Comparison of ENCODE assay signal across 9 cellular contexts in genomic region chr14:92880851-92881250, GRCh38. TPM values are rescaled to one million over a fixed set of nuclear protein-coding genes. Genes with fewer than 3 reads are reported as not detected.
A peak's percentile ranks its signal among the peaks of the same experiment; 100 is the strongest.
DNase-seq lines count a peak whose midpoint lies in the region; ATAC-seq and TF ChIP-seq lines count a peak whose summit lies in the region.
"Had no signal": no experiment of that assay in that cellular context is flagged by ENCODE, and none has a peak within 500 bp of the region (broad histone marks: within the 10 kb centered on the region; RNA-seq: fewer than 3 reads in every experiment).

No MANE protein-coding gene starts in this region.

- no peak overlapping the region for H3K4me3 Mint-ChIP-seq in activated CD8-positive, alpha-beta T cell treated with anti-CD3 and anti-CD28 coated beads for 36 hours
- H3K4me3 Mint-ChIP-seq in activated CD8-positive, alpha-beta T cell treated with anti-CD3 and anti-CD28 coated beads, Interleukin-2, amount 10 ng/mL, durations not matched to agents 7 days and 5 days = no peak overlapping the region
- H3K4me3 Mint-ChIP-seq: T-helper 1 cell treated with Interleukin-12 subunit alpha and Interleukin-12 subunit beta and Interleukin-4 antibody, amounts not matched to agents 30 μg/mL and 1 μg/mL, for 36 hours had no signal

- TF ChIP-seq EP300 in gastroesophageal sphincter (IDR thresholded peaks at IDR 0.05) = no peak

- no peak overlapping the region for H3K27ac ChIP-seq in RWPE1
- no peak overlapping the region for H3K27ac ChIP-seq in cardiac muscle cell
- H3K27ac ChIP-seq in gastroesophageal sphincter = no peak overlapping the region

- ATAC-seq in activated CD8-positive, alpha-beta T cell treated with anti-CD3 and anti-CD28 coated beads for 36 hours = no peak
- ATAC-seq in activated CD8-positive, alpha-beta T cell treated with anti-CD3 and anti-CD28 coated beads, Interleukin-2, amount 10 ng/mL, durations not matched to agents 7 days and 5 days = no peak
- ATAC-seq in HG03460 (IDR thresholded peaks at IDR 0.05; ENCODE audit: unreplicated experiment) (no peak), GM21390 (IDR thresholded peaks at IDR 0.05; ENCODE audit: unreplicated experiment) (no peak), gastroesophageal sphincter (no peak)

- POLR2A ChIA-PET in activated CD8-positive, alpha-beta T cell treated with anti-CD3 and anti-CD28 coated beads for 36 hours (lab: Charles Lee) = no interaction called here
- POLR2A ChIA-PET in activated CD8-positive, alpha-beta T cell treated with anti-CD3 and anti-CD28 coated beads, Interleukin-2, amount 10 ng/mL, durations not matched to agents 7 days and 5 days (lab: Charles Lee) = no interaction called here
- POLR2A ChIA-PET in RWPE1 (lab: Yijun Ruan, JAX; ENCODE audit: low non-redundant PET) = no interaction called here

- 40% methylated on average over 2 of the region's 12 CpGs; no CpG with 5 or more reads in 1 of the 2 donors for WGBS in gastroesophageal sphincter (ENCODE audit: low coverage in 1 of 2), 2 donors

- H3K27me3 ChIP-seq in cardiac muscle cell (no peaks in the 10 kb centered on the region), gastroesophageal sphincter (peaks cover 41% of the 10 kb centered on the region)

- no peaks in the 10 kb centered on the region for H3K4me1 ChIP-seq in cardiac muscle cell (ENCODE audit: low read depth)
- H3K4me1 ChIP-seq in gastroesophageal sphincter = peaks cover 0 to 11% (median 0%) of the 10 kb centered on the region in 3 donors

- H3K27ac Mint-ChIP-seq in activated CD8-positive, alpha-beta T cell treated with anti-CD3 and anti-CD28 coated beads for 36 hours = no peak overlapping the region
- H3K27ac Mint-ChIP-seq in activated CD8-positive, alpha-beta T cell treated with anti-CD3 and anti-CD28 coated beads, Interleukin-2, amount 10 ng/mL, durations not matched to agents 7 days and 5 days = no peak overlapping the region
- H3K27ac Mint-ChIP-seq: T-helper 1 cell treated with Interleukin-12 subunit alpha and Interleukin-12 subunit beta and Interleukin-4 antibody, amounts not matched to agents 30 μg/mL and 1 μg/mL, for 36 hours had no signal

- H3K36me3 Mint-ChIP-seq in activated CD8-positive, alpha-beta T cell treated with anti-CD3 and anti-CD28 coated beads for 36 hours (ENCODE audit: low read depth) = no peaks in the 10 kb centered on the region
- H3K36me3 Mint-ChIP-seq in activated CD8-positive, alpha-beta T cell treated with anti-CD3 and anti-CD28 coated beads, Interleukin-2, amount 10 ng/mL, durations not matched to agents 7 days and 5 days (ENCODE audit: low read depth) = no peaks in the 10 kb centered on the region

- CTCF ChIA-PET in activated CD8-positive, alpha-beta T cell treated with anti-CD3 and anti-CD28 coated beads for 36 hours (lab: Charles Lee) = interaction anchor here (1.0 kb wide), 1 partner anchor 71 kb away, joined by 4 read pairs; no protein-coding TSS in a partner anchor
- CTCF ChIA-PET in activated CD8-positive, alpha-beta T cell treated with anti-CD3 and anti-CD28 coated beads, Interleukin-2, amount 10 ng/mL, durations not matched to agents 7 days and 5 days (lab: Charles Lee) = no interaction called here
- CTCF ChIA-PET in RWPE1 (lab: Yijun Ruan, JAX) = interaction anchor here (0.6 to 1.5 kb wide), 19 partner anchors 14 to 1251 kb away, joined by 3 to 11 read pairs (median 3); no protein-coding TSS in a partner anchor

- no peaks in the 10 kb centered on the region for H3K9me3 ChIP-seq in cardiac muscle cell (ENCODE audit: low read depth)
- H3K9me3 ChIP-seq in gastroesophageal sphincter = peaks cover 0 to 4% (median 0%) of the 10 kb centered on the region in 3 donors

- TF ChIP-seq CTCF in activated CD8-positive, alpha-beta T cell treated with anti-CD3 and anti-CD28 coated beads for 36 hours (IDR thresholded peaks at IDR 0.05) = peak; percentile 18
- TF ChIP-seq CTCF in RWPE1 (conservative IDR thresholded peaks at IDR 0.05; ENCODE audit: low read depth) (no peak), cardiac muscle cell (IDR thresholded peaks at IDR 0.05; ENCODE audit: low read depth, low read length) (peak; percentile 52), gastroesophageal sphincter (IDR thresholded peaks at IDR 0.05) (peak in 1 of 4 experiments; percentile 19)

- H3K4me3 ChIP-seq in cardiac muscle cell (no peak overlapping the region), gastroesophageal sphincter (no peak overlapping the region)

- no peak for DNase-seq in activated CD8-positive, alpha-beta T cell treated with anti-CD3 and anti-CD28 coated beads for 36 hours
- DNase-seq in activated CD8-positive, alpha-beta T cell treated with anti-CD3 and anti-CD28 coated beads, Interleukin-2, amount 10 ng/mL, durations not matched to agents 7 days and 5 days = no peak
- DNase-seq in RWPE1 (ENCODE audit: low spot score) (peak; percentile 72), cardiac muscle cell (ENCODE audit: low read depth in 1 of 2, low spot score in 1 of 2) (peak; percentile 43 to 65)
- DNase-seq in activated CD8-positive, alpha-beta memory T cell treated with anti-CD3 and anti-CD28 coated beads, Interleukin-2, amount 50 U/mL, for 4 hours = no peak

- H3K9me3 Mint-ChIP-seq in activated CD8-positive, alpha-beta T cell treated with anti-CD3 and anti-CD28 coated beads for 36 hours = no peaks in the 10 kb centered on the region
- no peaks in the 10 kb centered on the region for H3K9me3 Mint-ChIP-seq in activated CD8-positive, alpha-beta T cell treated with anti-CD3 and anti-CD28 coated beads, Interleukin-2, amount 10 ng/mL, durations not matched to agents 7 days and 5 days (ENCODE audit: insufficient read depth)
- H3K9me3 Mint-ChIP-seq: T-helper 1 cell treated with Interleukin-12 subunit alpha and Interleukin-12 subunit beta and Interleukin-4 antibody, amounts not matched to agents 30 μg/mL and 1 μg/mL, for 36 hours had no signal

- H3K4me1 Mint-ChIP-seq in activated CD8-positive, alpha-beta T cell treated with anti-CD3 and anti-CD28 coated beads for 36 hours (ENCODE audit: low read depth) = peaks cover 5% of the 10 kb centered on the region
- no peaks in the 10 kb centered on the region for H3K4me1 Mint-ChIP-seq in activated CD8-positive, alpha-beta T cell treated with anti-CD3 and anti-CD28 coated beads, Interleukin-2, amount 10 ng/mL, durations not matched to agents 7 days and 5 days (ENCODE audit: low read depth)

- H3K36me3 ChIP-seq in cardiac muscle cell (no peaks in the 10 kb centered on the region), gastroesophageal sphincter (no peaks in the 10 kb centered on the region)

- intact Hi-C loops in activated CD8-positive, alpha-beta T cell treated with anti-CD3 and anti-CD28 coated beads for 36 hours (cut with micrococcal nuclease) = no loop called here

- no peak for TF ChIP-seq POLR2A in gastroesophageal sphincter (IDR thresholded peaks at IDR 0.05)

- H3K27me3 Mint-ChIP-seq in activated CD8-positive, alpha-beta T cell treated with anti-CD3 and anti-CD28 coated beads for 36 hours = peaks cover 34% of the 10 kb centered on the region
- peaks cover 32% of the 10 kb centered on the region for H3K27me3 Mint-ChIP-seq in activated CD8-positive, alpha-beta T cell treated with anti-CD3 and anti-CD28 coated beads, Interleukin-2, amount 10 ng/mL, durations not matched to agents 7 days and 5 days (ENCODE audit: low read depth)

RNA-seq across cellular contexts. Expression of gene CHGA, which starts 42.1 kb away (rescaled TPM):
- total RNA-seq in activated CD8-positive, alpha-beta T cell treated with anti-CD3 and anti-CD28 coated beads for 36 hours = not detected
- not detected for total RNA-seq in activated CD8-positive, alpha-beta T cell treated with anti-CD3 and anti-CD28 coated beads, Interleukin-2, amount 10 ng/mL, durations not matched to agents 7 days and 5 days
- total RNA-seq in cardiac muscle cell (0.21 TPM in 1 of 2 replicates, not detected in the other), gastroesophageal sphincter (1 to 10 TPM in 3 of 4 donors, not detected in 1; 1.8 TPM)
- polyA plus RNA-seq in cardiac muscle cell = 0.31 and 0.73 TPM in 2 replicates

Comparison
In these comparisons a context has a peak if more than half of its experiments do, and no peak if none do; other contexts are left out.
1. DNase-seq: peak in RWPE1 (single experiment) and cardiac muscle cell (2 of 2); none in activated CD8-positive, alpha-beta T cell treated with anti-CD3 and anti-CD28 coated beads for 36 hours (single experiment), activated CD8-positive, alpha-beta T cell treated with anti-CD3 and anti-CD28 coated beads, Interleukin-2, amount 10 ng/mL, durations not matched to agents 7 days and 5 days (single experiment) and activated CD8-positive, alpha-beta memory T cell treated with anti-CD3 and anti-CD28 coated beads, Interleukin-2, amount 50 U/mL, for 4 hours (single experiment).